ENCODE assay signal across 14 cellular contexts in genomic region chr1:168467452-168467851, GRCh38.
DNase-seq lines count a peak whose midpoint lies in the region; ATAC-seq and FAIRE-seq lines count a peak whose summit lies in the region.
"Had no signal": no experiment of that assay in that cellular context is flagged by ENCODE, and none has a peak within 500 bp of the region (broad histone marks: within the 10 kb centered on the region; RNA-seq: fewer than 3 reads in every experiment).

No MANE protein-coding gene starts in this region.

- POLR2A ChIA-PET in activated CD4-positive, alpha-beta memory T cell treated with anti-CD3 and anti-CD28 coated beads, Interleukin-2, amount 10 ng/mL, durations not matched to agents 7 days and 5 days (lab: Charles Lee), result interaction anchor here (0.8 to 3.2 kb wide), 5 partner anchors 23 to 125 kb away, joined by 3 to 15 read pairs (median 3); no protein-coding TSS in a partner anchor
- POLR2A ChIA-PET in activated CD4-positive, alpha-beta memory T cell treated with anti-CD3 and anti-CD28 coated beads for 36 hours (lab: Charles Lee), result interaction anchor here (1.9 kb wide), 1 partner anchor 23 kb away, joined by 5 read pairs; no protein-coding TSS in a partner anchor

- no peaks in the 10 kb centered on the region for H3K9me3 ChIP-seq in small intestine (ENCODE audit: control insufficient read depth, low read depth)

- intact Hi-C loops in activated CD4-positive, alpha-beta memory T cell treated with anti-CD3 and anti-CD28 coated beads for 36 hours (cut with micrococcal nuclease), result loop anchor here (2.0 to 5.0 kb wide), 5 partner anchors 17 to 900 kb away; partner anchors contain the start of genes BLZF1 and NME7
- intact Hi-C loops in left ventricle myocardium superior (cut with micrococcal nuclease), result no loop called here

- H3K4me3 Mint-ChIP-seq in activated CD4-positive, alpha-beta memory T cell treated with anti-CD3 and anti-CD28 coated beads, Interleukin-2, amount 10 ng/mL, durations not matched to agents 7 days and 5 days, result peak overlapping the region; percentile 51
- H3K4me3 Mint-ChIP-seq in activated CD4-positive, alpha-beta memory T cell treated with anti-CD3 and anti-CD28 coated beads for 36 hours, result no peak overlapping the region
- H3K4me3 Mint-ChIP-seq in activated naive CD8-positive, alpha-beta T cell treated with anti-CD3 and anti-CD28 coated beads for 36 hours, result peak overlapping the region; percentile 62

- no peaks in the 10 kb centered on the region for H3K36me3 ChIP-seq in small intestine (ENCODE audit: control insufficient read depth in 2 of 2, insufficient read depth in 2 of 2, low read length in 2 of 2)

- peak overlapping the region; percentile 82 for H3K27ac Mint-ChIP-seq in activated CD4-positive, alpha-beta memory T cell treated with anti-CD3 and anti-CD28 coated beads, Interleukin-2, amount 10 ng/mL, durations not matched to agents 7 days and 5 days
- H3K27ac Mint-ChIP-seq in activated CD4-positive, alpha-beta memory T cell treated with anti-CD3 and anti-CD28 coated beads for 36 hours, result no peak overlapping the region
- peak overlapping the region; percentile 89 for H3K27ac Mint-ChIP-seq in activated naive CD8-positive, alpha-beta T cell treated with anti-CD3 and anti-CD28 coated beads for 36 hours

- H3K9me3 Mint-ChIP-seq in activated CD4-positive, alpha-beta memory T cell treated with anti-CD3 and anti-CD28 coated beads, Interleukin-2, amount 10 ng/mL, durations not matched to agents 7 days and 5 days, result peaks cover 8% of the 10 kb centered on the region
- no peaks in the 10 kb centered on the region for H3K9me3 Mint-ChIP-seq in activated CD4-positive, alpha-beta memory T cell treated with anti-CD3 and anti-CD28 coated beads for 36 hours
- H3K9me3 Mint-ChIP-seq in activated naive CD8-positive, alpha-beta T cell treated with anti-CD3 and anti-CD28 coated beads for 36 hours, result peaks cover 12% of the 10 kb centered on the region

- H3K27ac ChIP-seq in small intestine (ENCODE audit: low read depth in 1 of 2, low read length in 1 of 2), result no peak overlapping the region

- H3K4me3 ChIP-seq in small intestine (ENCODE audit: low read depth in 1 of 2, low read length in 2 of 2), result no peak overlapping the region

- H3K4me1 Mint-ChIP-seq in activated CD4-positive, alpha-beta memory T cell treated with anti-CD3 and anti-CD28 coated beads, Interleukin-2, amount 10 ng/mL, durations not matched to agents 7 days and 5 days, result peaks cover 62% of the 10 kb centered on the region
- H3K4me1 Mint-ChIP-seq in activated CD4-positive, alpha-beta memory T cell treated with anti-CD3 and anti-CD28 coated beads for 36 hours (ENCODE audit: low read depth), result peaks cover 58% of the 10 kb centered on the region
- H3K4me1 Mint-ChIP-seq in activated naive CD8-positive, alpha-beta T cell treated with anti-CD3 and anti-CD28 coated beads for 36 hours, result peaks cover 57% of the 10 kb centered on the region

- no peak for FAIRE-seq in small intestine (lab: Jason Lieb, UNC)
- FAIRE-seq: frontal cortex had no signal

- CTCF ChIA-PET in activated CD4-positive, alpha-beta memory T cell treated with anti-CD3 and anti-CD28 coated beads, Interleukin-2, amount 10 ng/mL, durations not matched to agents 7 days and 5 days (lab: Charles Lee), result interaction anchor here (1.0 to 3.9 kb wide), 4 partner anchors 23 to 125 kb away, joined by 3 to 36 read pairs (median 8); no protein-coding TSS in a partner anchor
- CTCF ChIA-PET in activated CD4-positive, alpha-beta memory T cell treated with anti-CD3 and anti-CD28 coated beads for 36 hours (lab: Charles Lee), result interaction anchor here (1.7 to 2.7 kb wide), 3 partner anchors 28 to 125 kb away, joined by 8 to 12 read pairs (median 9); no protein-coding TSS in a partner anchor

- no peak for DNase-seq in activated CD4-positive, alpha-beta memory T cell treated with anti-CD3 and anti-CD28 coated beads, Interleukin-2, amount 10 ng/mL, durations not matched to agents 7 days and 5 days
- no peak for DNase-seq in activated CD4-positive, alpha-beta memory T cell treated with anti-CD3 and anti-CD28 coated beads for 36 hours
- no peak for DNase-seq in activated naive CD8-positive, alpha-beta T cell treated with anti-CD3 and anti-CD28 coated beads for 36 hours
- DNase-seq in small intestine (peak; percentile 46), A172 (ENCODE audit: low spot score) (no peak), left ventricle myocardium superior (no peak), cerebellar cortex (ENCODE audit: low spot score) (no peak)
- DNase-seq: activated effector memory CD4-positive, alpha-beta T cell treated with anti-CD3 and anti-CD28 coated beads, Interleukin-2, amount 50 U/mL, for 16 hours; GOT3; left cardiac atrium; stimulated activated CD4-positive, alpha-beta T cell treated with anti-CD3 and anti-CD28 coated beads, Interleukin-15, amount 100 ng/mL, for 24 hours; stimulated activated naive CD4-positive, alpha-beta T cell treated with Interleukin-2 at 50 U/mL for 16 hours had no signal

- H3K27me3 ChIP-seq in small intestine (ENCODE audit: control insufficient read depth in 2 of 2, insufficient read depth in 2 of 2, low read length in 2 of 2), result no peaks in the 10 kb centered on the region

- peaks cover 10% of the 10 kb centered on the region for H3K36me3 Mint-ChIP-seq in activated CD4-positive, alpha-beta memory T cell treated with anti-CD3 and anti-CD28 coated beads, Interleukin-2, amount 10 ng/mL, durations not matched to agents 7 days and 5 days (ENCODE audit: low read depth)
- H3K36me3 Mint-ChIP-seq in activated CD4-positive, alpha-beta memory T cell treated with anti-CD3 and anti-CD28 coated beads for 36 hours, result no peaks in the 10 kb centered on the region
- H3K36me3 Mint-ChIP-seq in activated naive CD8-positive, alpha-beta T cell treated with anti-CD3 and anti-CD28 coated beads for 36 hours, result peaks cover 6% of the 10 kb centered on the region

- peak; percentile 46 for ATAC-seq in HG03175 (IDR thresholded peaks at IDR 0.05; ENCODE audit: unreplicated experiment)
- no peak for ATAC-seq in left ventricle myocardium superior

- H3K27me3 Mint-ChIP-seq in activated CD4-positive, alpha-beta memory T cell treated with anti-CD3 and anti-CD28 coated beads, Interleukin-2, amount 10 ng/mL, durations not matched to agents 7 days and 5 days, result no peaks in the 10 kb centered on the region
- no peaks in the 10 kb centered on the region for H3K27me3 Mint-ChIP-seq in activated CD4-positive, alpha-beta memory T cell treated with anti-CD3 and anti-CD28 coated beads for 36 hours
- no peaks in the 10 kb centered on the region for H3K27me3 Mint-ChIP-seq in activated naive CD8-positive, alpha-beta T cell treated with anti-CD3 and anti-CD28 coated beads for 36 hours

- WGBS in small intestine, 3 donors, result 41 to 64% (median 59%) methylated on average over 3 of the region's 3 CpGs

- peaks cover 0 to 6% of the 10 kb centered on the region in 2 donors for H3K4me1 ChIP-seq in small intestine (ENCODE audit: control insufficient read depth in 2 of 2, insufficient read depth in 1 of 2, low read depth in 1 of 2, low read length in 1 of 2)
